In the genomic region with DNA sequence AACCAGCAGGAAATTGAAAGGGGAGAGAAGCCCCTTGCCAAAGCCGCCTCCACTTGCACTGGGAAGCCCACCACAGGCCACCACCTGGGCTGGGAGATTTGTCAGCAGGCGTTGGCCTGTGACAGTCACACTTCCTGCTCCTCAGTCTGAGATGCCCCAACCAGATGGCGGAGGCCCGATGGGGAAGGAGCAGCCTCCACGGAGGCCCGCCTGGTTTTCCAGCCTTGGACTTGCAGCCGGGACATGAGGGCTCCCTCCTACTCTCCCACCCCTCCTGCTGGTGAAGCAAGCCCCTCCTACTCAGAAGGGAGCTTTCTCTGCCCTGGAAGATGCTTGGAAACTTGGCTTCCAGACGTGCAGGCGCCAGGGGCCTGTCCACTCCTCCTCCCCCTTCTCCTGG, we compare ENCODE assay signal across 23 cellular contexts.
"Had no signal": no experiment of that assay in that cellular context is flagged by ENCODE, and none has a peak within 500 bp of the region (broad histone marks: within the 10 kb centered on the region; RNA-seq: fewer than 3 reads in every experiment).

No MANE protein-coding gene starts in this region.

- H3K27me3 ChIP-seq: cardiac muscle cell had no signal

- H3K27ac ChIP-seq: cardiac muscle cell, SK-N-MC, VCaP had no signal

- H3K36me3 ChIP-seq: cardiac muscle cell had no signal

- DNase-seq: activated CD4-positive, alpha-beta memory T cell treated with anti-CD3 and anti-CD28 coated beads, Interleukin-2, amount 10 ng/mL, durations not matched to agents 7 days and 5 days; activated CD4-positive, alpha-beta T cell treated with anti-CD3 and anti-CD28 coated beads for 36 hours; activated CD4-positive, alpha-beta T cell treated with anti-CD3 and anti-CD28 coated beads, Interleukin-2, amount 50 U/mL, for 1 hour; activated gamma-delta T cell; activated naive CD4-positive, alpha-beta T cell treated with anti-CD3 and anti-CD28 coated beads for 36 hours; activated T-cell treated with anti-CD3 and anti-CD28 coated beads for 4 hours; activated T-cell treated with anti-CD3 and anti-CD28 coated beads, Interleukin-2, amount 50 U/mL, for 48 hours; amygdala; MM.1S; NCI-H1105; NCI-H1436; NCI-H1694 treated with DMSO at 0.1 percent for 48 hours; NCI-H2029 treated with DMSO at 0.1 percent for 48 hours; NCI-H510A treated with DMSO at 0.1 percent for 48 hours; NCI-H69; NK-92 treated with Interleukin-12 subunit alpha and Interleukin-12 subunit beta, amount 100 ng/mL, for 24 hours; OCI-M1; T-helper 1 cell had no signal

- ATAC-seq: activated CD4-positive, alpha-beta T cell treated with anti-CD3 and anti-CD28 coated beads for 36 hours; activated T-helper 17 cell treated with anti-CD3 and anti-CD28 coated beads, Interleukin-2, amount 50 U/mL, for 72 hours; Right ventricle myocardium inferior had no signal

- H3K4me3 ChIP-seq: cardiac muscle cell, SK-N-MC had no signal
